Comparison of ENCODE assay signal across 19 cellular contexts in genomic region chr16:81310045-81310644, GRCh38. TPM values are rescaled to one million over a fixed set of nuclear protein-coding genes. Genes with fewer than 3 reads are reported as not detected.
A peak's percentile ranks its signal among the peaks of the same experiment; 100 is the strongest.
DNase-seq lines count a peak whose midpoint lies in the region; ATAC-seq and TF ChIP-seq lines count a peak whose summit lies in the region.
"Had no signal": no experiment of that assay in that cellular context is flagged by ENCODE, and none has a peak within 500 bp of the region (broad histone marks: within the 10 kb centered on the region; RNA-seq: fewer than 3 reads in every experiment).

No MANE protein-coding gene starts in this region.

- peaks cover 3% of the 10 kb centered on the region for H3K36me3 Mint-ChIP-seq in activated CD4-positive, alpha-beta memory T cell treated with anti-CD3 and anti-CD28 coated beads for 36 hours
- H3K36me3 Mint-ChIP-seq in activated CD4-positive, alpha-beta memory T cell treated with anti-CD3 and anti-CD28 coated beads, Interleukin-2, amount 10 ng/mL, durations not matched to agents 7 days and 5 days (ENCODE audit: low read depth) = peaks cover 5% of the 10 kb centered on the region
- H3K36me3 Mint-ChIP-seq in activated naive CD8-positive, alpha-beta T cell treated with anti-CD3 and anti-CD28 coated beads for 36 hours = peaks cover 4% of the 10 kb centered on the region

- H3K4me3 ChIP-seq in tibial nerve = no peak overlapping the region

- no peak for TF ChIP-seq POLR2A in tibial nerve (IDR thresholded peaks at IDR 0.05)

- peak; percentile 25 for ATAC-seq in stimulated activated naive CD8-positive, alpha-beta T cell treated with anti-CD3 and anti-CD28 coated beads, Interleukin-15, amount 100 ng/mL, for 72 hours
- ATAC-seq: Panc1 had no signal

- no peaks in the 10 kb centered on the region for H3K9me3 ChIP-seq in tibial nerve
- H3K9me3 ChIP-seq: Caco-2 had no signal

- CTCF ChIA-PET in activated CD4-positive, alpha-beta memory T cell treated with anti-CD3 and anti-CD28 coated beads for 36 hours (lab: Charles Lee) = interaction anchor here (1.7 to 2.0 kb wide), 2 partner anchors 11 to 49 kb away, joined by 4 to 12 read pairs; no protein-coding TSS in a partner anchor
- CTCF ChIA-PET in activated CD4-positive, alpha-beta memory T cell treated with anti-CD3 and anti-CD28 coated beads, Interleukin-2, amount 10 ng/mL, durations not matched to agents 7 days and 5 days (lab: Charles Lee) = interaction anchor here (0.9 kb wide), 1 partner anchor 49 kb away, joined by 4 read pairs; no protein-coding TSS in a partner anchor

- intact Hi-C loops in activated CD4-positive, alpha-beta memory T cell treated with anti-CD3 and anti-CD28 coated beads for 36 hours (cut with micrococcal nuclease) = loop anchor here (5.0 to 10.0 kb wide), 7 partner anchors 42 to 728 kb away; partner anchors contain the start of genes ATMIN, CDYL2, CENPN and CMC2

- H3K27ac ChIP-seq in tibial nerve = no peak overlapping the region

- H3K4me1 Mint-ChIP-seq in activated CD4-positive, alpha-beta memory T cell treated with anti-CD3 and anti-CD28 coated beads for 36 hours (ENCODE audit: low read depth) = peaks cover 58% of the 10 kb centered on the region
- H3K4me1 Mint-ChIP-seq in activated CD4-positive, alpha-beta memory T cell treated with anti-CD3 and anti-CD28 coated beads, Interleukin-2, amount 10 ng/mL, durations not matched to agents 7 days and 5 days = peaks cover 26% of the 10 kb centered on the region
- H3K4me1 Mint-ChIP-seq in activated naive CD8-positive, alpha-beta T cell treated with anti-CD3 and anti-CD28 coated beads for 36 hours = peaks cover 60% of the 10 kb centered on the region
- H3K4me1 Mint-ChIP-seq in stimulated activated naive CD8-positive, alpha-beta T cell treated with anti-CD3 and anti-CD28 coated beads, Interleukin-15, amount 100 ng/mL, for 72 hours = peaks cover 60% of the 10 kb centered on the region

- no peaks in the 10 kb centered on the region for H3K9me3 Mint-ChIP-seq in activated CD4-positive, alpha-beta memory T cell treated with anti-CD3 and anti-CD28 coated beads for 36 hours
- no peaks in the 10 kb centered on the region for H3K9me3 Mint-ChIP-seq in activated CD4-positive, alpha-beta memory T cell treated with anti-CD3 and anti-CD28 coated beads, Interleukin-2, amount 10 ng/mL, durations not matched to agents 7 days and 5 days
- H3K9me3 Mint-ChIP-seq in activated naive CD8-positive, alpha-beta T cell treated with anti-CD3 and anti-CD28 coated beads for 36 hours = peaks cover 1% of the 10 kb centered on the region
- no peaks in the 10 kb centered on the region for H3K9me3 Mint-ChIP-seq in stimulated activated naive CD8-positive, alpha-beta T cell treated with anti-CD3 and anti-CD28 coated beads, Interleukin-15, amount 100 ng/mL, for 72 hours
- H3K9me3 Mint-ChIP-seq: CD14-positive monocyte had no signal

- peak overlapping the region; percentile 54 for H3K27ac Mint-ChIP-seq in activated CD4-positive, alpha-beta memory T cell treated with anti-CD3 and anti-CD28 coated beads for 36 hours
- no peak overlapping the region for H3K27ac Mint-ChIP-seq in activated CD4-positive, alpha-beta memory T cell treated with anti-CD3 and anti-CD28 coated beads, Interleukin-2, amount 10 ng/mL, durations not matched to agents 7 days and 5 days
- peak overlapping the region; percentile 69 for H3K27ac Mint-ChIP-seq in activated naive CD8-positive, alpha-beta T cell treated with anti-CD3 and anti-CD28 coated beads for 36 hours
- no peak overlapping the region for H3K27ac Mint-ChIP-seq in stimulated activated naive CD8-positive, alpha-beta T cell treated with anti-CD3 and anti-CD28 coated beads, Interleukin-15, amount 100 ng/mL, for 72 hours
- H3K27ac Mint-ChIP-seq: CD14-positive monocyte had no signal

- H3K27me3 ChIP-seq in tibial nerve = no peaks in the 10 kb centered on the region

- H3K4me3 Mint-ChIP-seq in activated CD4-positive, alpha-beta memory T cell treated with anti-CD3 and anti-CD28 coated beads for 36 hours = no peak overlapping the region
- H3K4me3 Mint-ChIP-seq in activated CD4-positive, alpha-beta memory T cell treated with anti-CD3 and anti-CD28 coated beads, Interleukin-2, amount 10 ng/mL, durations not matched to agents 7 days and 5 days = no peak overlapping the region
- H3K4me3 Mint-ChIP-seq in activated naive CD8-positive, alpha-beta T cell treated with anti-CD3 and anti-CD28 coated beads for 36 hours = no peak overlapping the region
- peak overlapping the region in 1 of 2 donors; percentile 2 for H3K4me3 Mint-ChIP-seq in stimulated activated naive CD8-positive, alpha-beta T cell treated with anti-CD3 and anti-CD28 coated beads, Interleukin-15, amount 100 ng/mL, for 72 hours
- H3K4me3 Mint-ChIP-seq: CD14-positive monocyte had no signal

- no peak for TF ChIP-seq CTCF in tibial nerve (IDR thresholded peaks at IDR 0.05)

- TF ChIP-seq EP300 in tibial nerve (IDR thresholded peaks at IDR 0.05) = no peak

- POLR2A ChIA-PET in activated CD4-positive, alpha-beta memory T cell treated with anti-CD3 and anti-CD28 coated beads for 36 hours (lab: Charles Lee) = interaction anchor here (1.8 kb wide), 1 partner anchor 26 kb away, joined by 5 read pairs; no protein-coding TSS in a partner anchor
- POLR2A ChIA-PET in activated CD4-positive, alpha-beta memory T cell treated with anti-CD3 and anti-CD28 coated beads, Interleukin-2, amount 10 ng/mL, durations not matched to agents 7 days and 5 days (lab: Charles Lee) = interaction anchor here (0.7 kb wide), 1 partner anchor 14 kb away, joined by 3 read pairs; no protein-coding TSS in a partner anchor

- DNase-seq in activated CD4-positive, alpha-beta memory T cell treated with anti-CD3 and anti-CD28 coated beads for 36 hours = peak; percentile 17
- DNase-seq in activated CD4-positive, alpha-beta memory T cell treated with anti-CD3 and anti-CD28 coated beads, Interleukin-2, amount 10 ng/mL, durations not matched to agents 7 days and 5 days = no peak
- peak; percentile 23 for DNase-seq in stimulated activated CD4-positive, alpha-beta T cell treated with anti-CD3 and anti-CD28 coated beads, Interleukin-15, amount 100 ng/mL, for 24 hours
- DNase-seq in stimulated activated CD4-positive, alpha-beta T cell treated with anti-CD3 and anti-CD28 coated beads, Interleukin-2, amount 100 ng/mL, for 24 hours = no peak
- DNase-seq in activated naive CD8-positive, alpha-beta T cell treated with anti-CD3 and anti-CD28 coated beads for 36 hours = no peak
- no peak for DNase-seq in stimulated activated naive CD8-positive, alpha-beta T cell treated with anti-CD3 and anti-CD28 coated beads, Interleukin-15, amount 100 ng/mL, for 72 hours
- DNase-seq in tibial nerve (ENCODE audit: low spot score in 2 of 2) = no peak
- DNase-seq: ACHN, AML-193, Caco-2, DMS153, GOT3, KG1, NCI-H1048, NCI-H1436 treated with DMSO at 0.1 percent for 48 hours, NCI-H2081, NCI-H524 had no signal

- H3K4me1 ChIP-seq in tibial nerve = peaks cover 0 to 15% (median 7%) of the 10 kb centered on the region in 4 donors

- peaks cover 0 to 4% (median 0%) of the 10 kb centered on the region in 3 donors for H3K36me3 ChIP-seq in tibial nerve

- H3K27me3 Mint-ChIP-seq in activated CD4-positive, alpha-beta memory T cell treated with anti-CD3 and anti-CD28 coated beads for 36 hours = no peaks in the 10 kb centered on the region
- no peaks in the 10 kb centered on the region for H3K27me3 Mint-ChIP-seq in activated CD4-positive, alpha-beta memory T cell treated with anti-CD3 and anti-CD28 coated beads, Interleukin-2, amount 10 ng/mL, durations not matched to agents 7 days and 5 days
- no peaks in the 10 kb centered on the region for H3K27me3 Mint-ChIP-seq in activated naive CD8-positive, alpha-beta T cell treated with anti-CD3 and anti-CD28 coated beads for 36 hours
- no peaks in the 10 kb centered on the region for H3K27me3 Mint-ChIP-seq in stimulated activated naive CD8-positive, alpha-beta T cell treated with anti-CD3 and anti-CD28 coated beads, Interleukin-15, amount 100 ng/mL, for 72 hours

- 77% methylated on average over 5 of the region's 5 CpGs for WGBS in tibial nerve, 2 donors

RNA-seq across cellular contexts. Expression of gene GAN, which starts 4.6 kb away (rescaled TPM):
- 10 to 100 TPM; 13.6 to 14.5 TPM for total RNA-seq in activated CD4-positive, alpha-beta memory T cell treated with anti-CD3 and anti-CD28 coated beads for 36 hours
- 1 to 10 TPM; 8.4 to 8.9 TPM for total RNA-seq in activated CD4-positive, alpha-beta memory T cell treated with anti-CD3 and anti-CD28 coated beads, Interleukin-2, amount 10 ng/mL, durations not matched to agents 7 days and 5 days
- total RNA-seq in activated naive CD8-positive, alpha-beta T cell treated with anti-CD3 and anti-CD28 coated beads for 36 hours = 10 to 100 TPM in 1 of 2 experiments, 1 to 10 TPM in 1; 10.0 to 10.7 TPM
- total RNA-seq in tibial nerve = 1 to 10 TPM; 9.0 to 9.3 (median 9.1) TPM

Comparison
In these comparisons a context has a peak if more than half of its experiments do, and no peak if none do; other contexts are left out.
1. DNase-seq: peak in activated CD4-positive, alpha-beta memory T cell treated with anti-CD3 and anti-CD28 coated beads for 36 hours (single experiment) and stimulated activated CD4-positive, alpha-beta T cell treated with anti-CD3 and anti-CD28 coated beads, Interleukin-15, amount 100 ng/mL, for 24 hours (single experiment); none in activated CD4-positive, alpha-beta memory T cell treated with anti-CD3 and anti-CD28 coated beads, Interleukin-2, amount 10 ng/mL, durations not matched to agents 7 days and 5 days (single experiment), stimulated activated CD4-positive, alpha-beta T cell treated with anti-CD3 and anti-CD28 coated beads, Interleukin-2, amount 100 ng/mL, for 24 hours (0 of 2), activated naive CD8-positive, alpha-beta T cell treated with anti-CD3 and anti-CD28 coated beads for 36 hours (single experiment), stimulated activated naive CD8-positive, alpha-beta T cell treated with anti-CD3 and anti-CD28 coated beads, Interleukin-15, amount 100 ng/mL, for 72 hours (0 of 2) and tibial nerve (0 of 2).
2. H3K27ac Mint-ChIP-seq: peak in activated CD4-positive, alpha-beta memory T cell treated with anti-CD3 and anti-CD28 coated beads for 36 hours (single experiment) and activated naive CD8-positive, alpha-beta T cell treated with anti-CD3 and anti-CD28 coated beads for 36 hours (single experiment); none in activated CD4-positive, alpha-beta memory T cell treated with anti-CD3 and anti-CD28 coated beads, Interleukin-2, amount 10 ng/mL, durations not matched to agents 7 days and 5 days (single experiment) and stimulated activated naive CD8-positive, alpha-beta T cell treated with anti-CD3 and anti-CD28 coated beads, Interleukin-15, amount 100 ng/mL, for 72 hours (0 of 2).